8 cellular contexts compared by ENCODE assay signal in genomic region chr2:74502720-74503505, GRCh38. TPM values are rescaled to one million over a fixed set of nuclear protein-coding genes. Genes with fewer than 3 reads are reported as not detected.
DNase-seq lines count a peak whose midpoint lies in the region; ATAC-seq, FAIRE-seq and TF ChIP-seq lines count a peak whose summit lies in the region.

No MANE protein-coding gene starts in this region.

- TF ChIP-seq CTCF in RWPE2 (IDR thresholded peaks at IDR 0.05; ENCODE audit: poor library complexity, severe bottlenecking) (peak; percentile 40), bronchial epithelial cell (IDR thresholded peaks at IDR 0.05; ENCODE audit: insufficient read depth, low read length, severe bottlenecking) (peak; percentile 47), kidney (IDR thresholded peaks at IDR 0.05; ENCODE audit: borderline replicate concordance, extremely low read depth, insufficient read depth) (no peak)

- H3K9me3 ChIP-seq in RWPE2 (ENCODE audit: severe bottlenecking) (no peaks in the 10 kb centered on the region), kidney (ENCODE audit: control insufficient read depth in 1 of 2, low read length in 2 of 2) (no peaks in the 10 kb centered on the region)

- H3K27ac ChIP-seq in RWPE2 (ENCODE audit: poor library complexity, severe bottlenecking) (peak overlapping the region; percentile 5), kidney (ENCODE audit: low read depth in 2 of 2, low read length in 2 of 2) (peak overlapping the region; percentile 86 to 87)

- peak; percentile 54 for DNase-seq in activated T-cell treated with anti-CD3 and anti-CD28 coated beads for 48 hours (ENCODE audit: low read depth)
- no peak for DNase-seq in activated T-cell treated with anti-CD3 and anti-CD28 coated beads for 4 hours
- DNase-seq in RWPE2 (ENCODE audit: low spot score) = peak; percentile 78
- DNase-seq in bronchial epithelial cell (ENCODE audit: low read depth) = peak; percentile 64
- DNase-seq in kidney = peak; percentile 96
- DNase-seq in stimulated activated CD4-positive, alpha-beta T cell treated with anti-CD3 and anti-CD28 coated beads, Interleukin-4, amount 100 ng/mL, for 24 hours = peak; percentile 28

- H3K4me1 ChIP-seq in RWPE2 (ENCODE audit: insufficient read depth, poor library complexity, severe bottlenecking) = peaks cover 13% of the 10 kb centered on the region
- peaks cover 22 to 32% of the 10 kb centered on the region in 2 donors for H3K4me1 ChIP-seq in kidney (ENCODE audit: control insufficient read depth in 1 of 2, insufficient read depth in 1 of 2, low read depth in 1 of 2, low read length in 2 of 2)

- H3K27me3 ChIP-seq in RWPE2 (ENCODE audit: insufficient read depth, poor library complexity, severe bottlenecking) (peaks cover 14% of the 10 kb centered on the region), bronchial epithelial cell (ENCODE audit: control insufficient read depth, insufficient read depth, low read length) (peaks cover 9% of the 10 kb centered on the region)

- ATAC-seq in HG02870 (IDR thresholded peaks at IDR 0.05; ENCODE audit: unreplicated experiment) (peak; percentile 28), RWPE2 (ENCODE audit: low read depth) (peak; percentile 48), GM19328 (IDR thresholded peaks at IDR 0.05; ENCODE audit: unreplicated experiment) (no peak)

- intact Hi-C loops in kidney (cut with DNase I) = no loop called here

- H3K36me3 ChIP-seq in RWPE2 (ENCODE audit: low read depth) (peaks cover 19% of the 10 kb centered on the region), bronchial epithelial cell (ENCODE audit: control insufficient read depth, insufficient read depth, low read length) (peaks cover 7% of the 10 kb centered on the region), kidney (ENCODE audit: control insufficient read depth in 1 of 2, insufficient read depth in 2 of 2, low read length in 2 of 2) (peaks cover 3 to 17% of the 10 kb centered on the region in 2 donors)

- FAIRE-seq in bronchial epithelial cell (lab: Jason Lieb, UNC) (no peak), kidney (lab: Jason Lieb, UNC) (no peak)

- H3K4me3 ChIP-seq in RWPE2 (ENCODE audit: severe bottlenecking) = peak overlapping the region; percentile 25
- H3K4me3 ChIP-seq in bronchial epithelial cell (ENCODE audit: low read depth, low read length) = peak overlapping the region; percentile 54
- H3K4me3 ChIP-seq in kidney (ENCODE audit: low read length in 2 of 2) = peak overlapping the region; percentile 83 to 89

- H3K9ac ChIP-seq in kidney (ENCODE audit: low read length in 2 of 2) = peak overlapping the region; percentile 64 to 75

RNA-seq across cellular contexts. Expression of gene LBX2, which starts 3.5 kb away (rescaled TPM):
- 0.53 and 0.77 TPM in 2 replicates for total RNA-seq in bronchial epithelial cell
- 2.5 TPM for total RNA-seq in kidney
- 1.5 TPM for polyA plus RNA-seq in kidney (ENCODE audit: insufficient read depth, low read depth, low replicate concordance)

RNA-seq across cellular contexts. Expression of gene PCGF1, which starts 4.6 kb away (rescaled TPM):
- total RNA-seq in bronchial epithelial cell (35.5 and 41.5 TPM in 2 replicates), kidney (20.7 TPM)
- 20.1 TPM for polyA plus RNA-seq in kidney (ENCODE audit: insufficient read depth, low read depth, low replicate concordance)

RNA-seq across cellular contexts. Expression of gene TLX2, which starts 11.3 kb away (rescaled TPM):
- not detected in 2 replicates for total RNA-seq in bronchial epithelial cell
- total RNA-seq in kidney = not detected
- polyA plus RNA-seq in kidney (ENCODE audit: insufficient read depth, low read depth, low replicate concordance) = not detected

RNA-seq across cellular contexts. Expression of gene TTC31, which starts 20.0 kb away (rescaled TPM):
- total RNA-seq in bronchial epithelial cell (5.8 and 6.8 TPM in 2 replicates), kidney (29.1 TPM)
- 11.5 TPM for polyA plus RNA-seq in kidney (ENCODE audit: insufficient read depth, low read depth, low replicate concordance)

RNA-seq across cellular contexts. Expression of gene CCDC142, which starts 20.1 kb away (rescaled TPM):
- total RNA-seq in bronchial epithelial cell (12.1 and 12.8 TPM in 2 replicates), kidney (23.1 TPM)
- polyA plus RNA-seq in kidney (ENCODE audit: insufficient read depth, low read depth, low replicate concordance) = 2.8 TPM

Comparison
In these comparisons a context has a peak if more than half of its experiments do, and no peak if none do; other contexts are left out.
1. H3K4me3 ChIP-seq: peak in every context shown above with its lines; median percentile 86 in kidney; 54 in bronchial epithelial cell; 25 in RWPE2.